Comparison of ENCODE assay signal across 8 cellular contexts in genomic region chr1:16153999-16154673, GRCh38. TPM values are rescaled to one million over a fixed set of nuclear protein-coding genes. Genes with fewer than 3 reads are reported as not detected.
DNase-seq lines count a peak whose midpoint lies in the region; ATAC-seq, FAIRE-seq and TF ChIP-seq lines count a peak whose summit lies in the region.

No MANE protein-coding gene starts in this region.

- H3K36me3 Mint-ChIP-seq in effector memory CD8-positive, alpha-beta T cell (ENCODE audit: insufficient read depth) = peaks cover 3% of the 10 kb centered on the region
- H3K36me3 Mint-ChIP-seq in naive B cell = no peaks in the 10 kb centered on the region

- peak overlapping the region; percentile 76 for H4K5ac ChIP-seq in IMR-90 (ENCODE audit: low read depth, low read length)

- intact Hi-C loops in IMR-90 (cut with micrococcal nuclease) = loop anchor here (1.0 kb wide), 2 partner anchors 33 to 72 kb away; no protein-coding TSS in a partner anchor

- H3K9me3 ChIP-seq in A549 (no peaks in the 10 kb centered on the region), IMR-90 (ENCODE audit: control insufficient read depth, insufficient read depth, low read length) (no peaks in the 10 kb centered on the region)

- 0 out of 2 replicates have a peak overlapping the region, but pooled peaks have one; percentile 77 for H2BK20ac ChIP-seq in IMR-90 (ENCODE audit: low read depth, low read length)

- peaks cover 16% of the 10 kb centered on the region for H3K36me3 ChIP-seq in IMR-90 (ENCODE audit: control insufficient read depth, insufficient read depth, low read length)

- no peak; a peak in 1 of 5 replicates for TF ChIP-seq RAD21 in A549 (conservative IDR thresholded peaks at IDR 0.05 in 1 of 2, IDR thresholded peaks at IDR 0.05 in 1 of 2)
- no peak for TF ChIP-seq RAD21 in IMR-90 (IDR thresholded peaks at IDR 0.05; ENCODE audit: low read length)

- no peak for FAIRE-seq in A549 (lab: Jason Lieb, UNC)

- peak overlapping the region; percentile 87 for H2BK120ac ChIP-seq in IMR-90 (ENCODE audit: low read depth, low read length)

- peaks cover 13% of the 10 kb centered on the region for H4K20me1 ChIP-seq in IMR-90 (ENCODE audit: insufficient read depth, low read length)

- peak overlapping the region; percentile 98 for H2AK9ac ChIP-seq in IMR-90 (replicated peaks; ENCODE audit: low read depth, low read length, poor library complexity)

- peak overlapping the region in 1 of 2 donors; percentile 79 for H3K27ac Mint-ChIP-seq in effector memory CD8-positive, alpha-beta T cell
- H3K27ac Mint-ChIP-seq in naive B cell = no peak overlapping the region

- no peaks in the 10 kb centered on the region for H3K27me3 ChIP-seq in IMR-90 (ENCODE audit: control insufficient read depth, insufficient read depth, low read length)

- DNase-seq in A549 (ENCODE audit: low read depth in 1 of 2, low spot score in 1 of 2) (no peak), IMR-90 (no peak), naive B cell (no peak), globus pallidus (ENCODE audit: low spot score) (no peak), ACHN (no peak), NCI-H1694 (lab: John Stamatoyannopoulos, UW) (no peak), midbrain (lab: John Stamatoyannopoulos, UW) (no peak)
- no peak for DNase-seq in effector memory CD8-positive, alpha-beta T cell

- peak overlapping the region; percentile 58 for H3K18ac ChIP-seq in IMR-90 (ENCODE audit: low read depth, low read length)

- H3K9me3 Mint-ChIP-seq in effector memory CD8-positive, alpha-beta T cell = no peaks in the 10 kb centered on the region
- no peaks in the 10 kb centered on the region for H3K9me3 Mint-ChIP-seq in naive B cell

- peak overlapping the region; percentile 99 for H3K14ac ChIP-seq in IMR-90 (replicated peaks; ENCODE audit: low read depth, low read length)

- H3K27me3 Mint-ChIP-seq in effector memory CD8-positive, alpha-beta T cell = peaks cover 11 to 28% of the 10 kb centered on the region in 2 donors
- H3K27me3 Mint-ChIP-seq in naive B cell = peaks cover 14 to 74% (median 43%) of the 10 kb centered on the region in 3 donors

- no peak for TF ChIP-seq EP300 in A549 (IDR thresholded peaks at IDR 0.05)

- peak overlapping the region; percentile 92 for H2BK15ac ChIP-seq in IMR-90 (ENCODE audit: low read depth, low read length)

- H3K4me1 Mint-ChIP-seq in effector memory CD8-positive, alpha-beta T cell (ENCODE audit: low read depth in 2 of 2) = peaks cover 33 to 37% of the 10 kb centered on the region in 2 donors
- H3K4me1 Mint-ChIP-seq in naive B cell = peaks cover 11 to 39% (median 26%) of the 10 kb centered on the region in 3 donors

- H3K4me2 ChIP-seq in A549 (peak overlapping the region; percentile 98), IMR-90 (ENCODE audit: low read depth, low read length) (peak overlapping the region; percentile 63)

- H4K91ac ChIP-seq in IMR-90 (ENCODE audit: insufficient read depth, low read depth, low read length) = peak overlapping the region; percentile 98

- H3K4me1 ChIP-seq in A549 = peaks cover 57% of the 10 kb centered on the region
- peaks cover 40% of the 10 kb centered on the region for H3K4me1 ChIP-seq in IMR-90 (ENCODE audit: control insufficient read depth, insufficient read depth, low read length)

- peaks cover 31% of the 10 kb centered on the region for H3K9me1 ChIP-seq in IMR-90 (ENCODE audit: insufficient read depth, low read length)

- peaks cover 7 to 65% of the 10 kb centered on the region in 2 experiments; a peak in 3 of 4 replicates for H3K79me1 ChIP-seq in IMR-90 (ENCODE audit: low read depth in 1 of 2, low read length in 2 of 2)

- ATAC-seq in A549 (no peak), IMR-90 (ENCODE audit: low read depth) (no peak), naive B cell (ENCODE audit: low read depth in 2 of 2) (peak in 1 of 2 donors; percentile 2)
- no peak for ATAC-seq in effector memory CD8-positive, alpha-beta T cell (replicated peaks)

- peak overlapping the region; percentile 93 for H3K4me3 ChIP-seq in A549
- H3K4me3 ChIP-seq in IMR-90 (ENCODE audit: insufficient read depth, low read depth, low read length) = peak overlapping the region; percentile 83

- TF ChIP-seq POLR2A in A549 (IDR thresholded peaks at IDR 0.05; ENCODE audit: low read length) (no peak), IMR-90 (IDR thresholded peaks at IDR 0.05; ENCODE audit: low read depth, low read length) (no peak)

- no TSS peak for BruUV-seq in IMR-90 (replicated peaks; lab: Mats Ljungman, UMichigan)

- H2AFZ ChIP-seq in IMR-90 (replicated peaks; ENCODE audit: low read length, poor library complexity) = no peak overlapping the region

- H3K27ac ChIP-seq in A549 (peak overlapping the region; percentile 97 to 100), IMR-90 (ENCODE audit: insufficient read depth, low read length) (peak overlapping the region; percentile 96)

- in situ Hi-C loops in IMR-90 (cut with MboI; ENCODE audit: low sequenced_read_pairs) = no loop called here
- in situ Hi-C loops in ACHN (cut with HindIII; ENCODE audit: low pct_ligation_motif_present, low pct_unique_long_range_greater_than_20kb, low sequenced_read_pairs) = no loop called here

- CTCF ChIA-PET in A549 (lab: Yijun Ruan, JAX) = interaction anchor here (0.7 to 16.2 kb wide), 11 partner anchors 8 to 76 kb away, joined by 3 to 222 read pairs (median 6); partner anchors contain the start of gene FAM131C
- CTCF ChIA-PET in IMR-90 (lab: Yijun Ruan, JAX) = interaction anchor here (0.7 to 1.0 kb wide), 2 partner anchors 10 to 72 kb away, joined by 3 to 5 read pairs; no protein-coding TSS in a partner anchor

- TF ChIP-seq CTCF in A549 (IDR thresholded peaks at IDR 0.05) (no peak), IMR-90 (conservative IDR thresholded peaks at IDR 0.05; ENCODE audit: low read depth, low read length) (no peak)

- peak overlapping the region; percentile 95 for H3K23ac ChIP-seq in IMR-90 (ENCODE audit: low read depth, low read length)

- H2BK5ac ChIP-seq in IMR-90 (ENCODE audit: low read depth, low read length, poor library complexity, severe bottlenecking) = peak overlapping the region; percentile 99

- POLR2A ChIA-PET in A549 (lab: Yijun Ruan, JAX) = interaction anchor here (0.7 to 4.1 kb wide), 8 partner anchors 9 to 91 kb away, joined by 3 to 35 read pairs (median 6); no protein-coding TSS in a partner anchor
- POLR2A ChIA-PET in IMR-90 (lab: Charles Lee; ENCODE audit: unreplicated experiment) = no interaction called here

- H3K9ac ChIP-seq in IMR-90 (ENCODE audit: low read depth, low read length) = peak overlapping the region; percentile 60

- dilution Hi-C loops in IMR-90 (cut with HindIII; ENCODE audit: low sequenced_read_pairs, unreplicated experiment) = no loop called here

- H4K8ac ChIP-seq in IMR-90 (ENCODE audit: low read depth in 2 of 2, low read length in 2 of 2) = peak overlapping the region; percentile 96 to 97

- peak overlapping the region; percentile 94 for H3K4ac ChIP-seq in IMR-90 (ENCODE audit: low read depth, low read length)

- 2% methylated on average over 15 of the region's 17 CpGs for WGBS in A549 (ENCODE audit: missing lambda C conversion rate)
- 49% methylated on average over 8 of the region's 17 CpGs; no CpG with 5 or more reads in 1 of the 2 experiments for WGBS in IMR-90 (ENCODE audit: extremely low coverage in 2 of 2, insufficient read length in 1 of 2), 2 experiments

- peak overlapping the region; percentile 95 for H2AK5ac ChIP-seq in IMR-90 (ENCODE audit: low read depth, low read length)

- peak overlapping the region; percentile 66 for H3K56ac ChIP-seq in IMR-90 (ENCODE audit: extremely low read depth, insufficient read depth, low read length)

- H3K4me3 Mint-ChIP-seq in effector memory CD8-positive, alpha-beta T cell = peak overlapping the region; percentile 72 to 78
- H3K4me3 Mint-ChIP-seq in naive B cell = peak overlapping the region; percentile 29 to 84 (median 76)

TF ChIP-seq in IMR-90, 13 proteins besides CTCF, POLR2A, EP300 and RAD21 (continues in another document):
- TF ChIP-seq CHD1 (IDR thresholded peaks at IDR 0.05; ENCODE audit: low read depth, low read length) (no peak), FOS (IDR thresholded peaks at IDR 0.05; ENCODE audit: low read depth, low read length) (no peak), BHLHE40 (IDR thresholded peaks at IDR 0.05; ENCODE audit: low read depth, low read length) (no peak), MAZ (IDR thresholded peaks at IDR 0.05; ENCODE audit: borderline replicate concordance, low read depth, low read length) (no peak; the same call in 1 of the 2 replicates), USF2 (IDR thresholded peaks at IDR 0.05; ENCODE audit: low read depth, low read length) (no peak), SMC3 (IDR thresholded peaks at IDR 0.05; ENCODE audit: low read depth, low read length) (no peak), CEBPB (IDR thresholded peaks at IDR 0.05; ENCODE audit: low read depth, low read length) (no peak)

RNA-seq across cellular contexts. Expression of gene EPHA2, which starts 1.7 kb away (rescaled TPM):
- 55.0 and 59.3 TPM in 2 replicates for polyA plus RNA-seq in A549 (2011; rRNA removed)
- polyA plus RNA-seq in A549 (2012; cell fraction: cytosol; rRNA removed) = 112 and 122 TPM in 2 replicates
- polyA plus RNA-seq in A549 (2012; cell fraction: nucleus; rRNA removed) = 317 and 462 TPM in 2 replicates
- polyA plus RNA-seq in A549 (2017; fragmentation: RNase III; extraction: RNeasy Plus Mini Kit Qiagen cat#74134 plus additional on column Dnase treatment) = 87.1 to 93.8 TPM (median 93.2 TPM) in 3 replicates
- 99.4 and 100.0 TPM in 2 replicates for polyA minus RNA-seq in A549 (2011; rRNA and poly(A)+ RNA removed)
- total RNA-seq in IMR-90 (2012; rRNA removed) = 22.5 and 24.0 TPM in 2 replicates
- polyA plus RNA-seq in IMR-90 (2012; rRNA removed) = 72.6 and 82.5 TPM in 2 replicates
- 65.8 and 89.5 TPM in 2 replicates for polyA plus RNA-seq in IMR-90 (2012; cell fraction: cytosol; rRNA removed)
- 96.5 and 215 TPM in 2 replicates for polyA plus RNA-seq in IMR-90 (2012; cell fraction: nucleus; rRNA removed; ENCODE audit: low replicate concordance)
- polyA plus RNA-seq in naive B cell (ENCODE audit: low read depth in 6 of 6) = not detected

RNA-seq across cellular contexts. Expression of gene ARHGEF19, which starts 58.3 kb away (rescaled TPM):
- polyA plus RNA-seq in A549 (2011; rRNA removed) (6.1 and 6.7 TPM in 2 replicates), A549 (2017; fragmentation: RNase III; extraction: RNeasy Plus Mini Kit Qiagen cat#74134 plus additional on column Dnase treatment) (7.6 to 9.5 TPM (median 9.2 TPM) in 3 replicates), IMR-90 (2012; rRNA removed) (16.8 and 17.2 TPM in 2 replicates), naive B cell (ENCODE audit: low read depth in 6 of 6) (10 to 100 TPM in 2 of 6 donors, 1 to 10 TPM in 4; 7.0 to 10.8 (median 8.1) TPM)
- polyA plus RNA-seq in A549 (2012; cell fraction: cytosol; rRNA removed) = 9.2 and 11.2 TPM in 2 replicates
- 25.8 and 26.3 TPM in 2 replicates for polyA plus RNA-seq in A549 (2012; cell fraction: nucleus; rRNA removed)
- 3.2 and 4.2 TPM in 2 replicates for polyA minus RNA-seq in A549 (2011; rRNA and poly(A)+ RNA removed)
- 3.3 and 4.5 TPM in 2 replicates for total RNA-seq in IMR-90 (2012; rRNA removed)
- polyA plus RNA-seq in IMR-90 (2012; cell fraction: cytosol; rRNA removed) = 13.6 and 18.3 TPM in 2 replicates
- polyA plus RNA-seq in IMR-90 (2012; cell fraction: nucleus; rRNA removed; ENCODE audit: low replicate concordance) = 34.8 and 65.2 TPM in 2 replicates

Comparison
In these comparisons a context has a peak if more than half of its experiments do, and no peak if none do; other contexts are left out.
1. RNA of gene EPHA2, which starts 1.7 kb away (polyA plus RNA-seq): 55.0 to 462 TPM in A549 and 65.8 to 215 TPM in IMR-90; not detected in naive B cell; every median in the first group is over 10 times any median in the second.